ENCODE assay signal across 1 cellular context in genomic region chr11:13486926-13487660, GRCh38.
A peak's percentile ranks its signal among the peaks of the same experiment; 100 is the strongest.
TF ChIP-seq lines count a peak whose summit lies in the region.

No MANE protein-coding gene starts in this region.

TF ChIP-seq in H1, 55 proteins besides CTCF, POLR2A, EP300 and RAD21:
- TF ChIP-seq RFX5 (IDR thresholded peaks at IDR 0.05; ENCODE audit: borderline replicate concordance, low read depth, low read length) (no peak), CBX8 (IDR thresholded peaks at IDR 0.05; ENCODE audit: borderline replicate concordance, low read depth, low read length) (no peak), YY1 (IDR thresholded peaks at IDR 0.05; ENCODE audit: low read depth, low read length) (0 out of 2 replicates have a peak, but pooled peaks have one; percentile 52), CEBPB (IDR thresholded peaks at IDR 0.05; ENCODE audit: low read depth, low read length) (no peak), SP1 (IDR thresholded peaks at IDR 0.05; ENCODE audit: low read depth, low read length) (0 out of 2 replicates have a peak, but pooled peaks have one; percentile 38), POLR2AphosphoS5 (IDR thresholded peaks at IDR 0.05; ENCODE audit: low read depth, low read length) (no peak), FOSL1 (IDR thresholded peaks at IDR 0.05; ENCODE audit: insufficient read depth, low read depth, low read length) (no peak), RBBP5 (IDR thresholded peaks at IDR 0.05; ENCODE audit: borderline replicate concordance, low read depth, low read length) (no peak), TBP (IDR thresholded peaks at IDR 0.05; ENCODE audit: low read depth, low read length) (peak; percentile 47; the same call in 1 of the 2 replicates), EGR1 (IDR thresholded peaks at IDR 0.05; ENCODE audit: borderline replicate concordance, low read depth, low read length) (no peak), KDM4A (IDR thresholded peaks at IDR 0.05; ENCODE audit: low read depth, low read length, severe bottlenecking) (peak; percentile 32)
